Comparison of ENCODE assay signal across 11 cellular contexts in the genomic region with DNA sequence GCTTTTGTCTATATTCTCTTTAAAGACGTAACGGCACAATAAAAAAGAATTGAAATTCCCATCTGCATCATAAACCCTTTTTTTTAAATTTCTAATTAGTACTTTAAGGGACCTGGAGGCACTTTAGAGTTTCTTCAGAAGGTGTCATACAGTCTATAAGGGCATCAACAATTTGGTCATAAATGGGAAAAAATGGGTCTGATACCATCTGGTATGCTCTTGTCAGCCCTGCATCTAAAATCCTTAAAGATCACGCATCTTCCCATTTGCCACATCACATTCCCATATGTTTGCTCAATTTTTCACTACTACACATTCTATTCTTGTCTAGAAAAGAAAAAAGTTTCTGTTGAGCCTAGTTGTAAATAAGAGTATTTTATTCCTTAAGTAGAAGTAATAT.
"Had no signal": no experiment of that assay in that cellular context is flagged by ENCODE, and none has a peak within 500 bp of the region (broad histone marks: within the 10 kb centered on the region; RNA-seq: fewer than 3 reads in every experiment).

No MANE protein-coding gene starts in this region.

- H2AFZ ChIP-seq: GM23248, GM23338 had no signal

- H3K4me1 ChIP-seq: HAP-1 had no signal

- DNase-seq: GM23248, GOT3, H7, H9, HCEC 1CT, HFFc6 had no signal

- H3K4me2 ChIP-seq: GM23338 had no signal

- H3K9me3 ChIP-seq: HAP-1 had no signal

- H3K9ac ChIP-seq: GM23248 had no signal

- ATAC-seq: GM23338, HCT116 had no signal

- H3K36me3 ChIP-seq: HAP-1 had no signal

- FAIRE-seq: H1, H54 had no signal

- H3K27ac ChIP-seq: GM23248 had no signal

- H3K4me3 ChIP-seq: GM23248, GM23338, HAP-1 had no signal
